Comparison of ENCODE assay signal across 14 cellular contexts in the genomic region with DNA sequence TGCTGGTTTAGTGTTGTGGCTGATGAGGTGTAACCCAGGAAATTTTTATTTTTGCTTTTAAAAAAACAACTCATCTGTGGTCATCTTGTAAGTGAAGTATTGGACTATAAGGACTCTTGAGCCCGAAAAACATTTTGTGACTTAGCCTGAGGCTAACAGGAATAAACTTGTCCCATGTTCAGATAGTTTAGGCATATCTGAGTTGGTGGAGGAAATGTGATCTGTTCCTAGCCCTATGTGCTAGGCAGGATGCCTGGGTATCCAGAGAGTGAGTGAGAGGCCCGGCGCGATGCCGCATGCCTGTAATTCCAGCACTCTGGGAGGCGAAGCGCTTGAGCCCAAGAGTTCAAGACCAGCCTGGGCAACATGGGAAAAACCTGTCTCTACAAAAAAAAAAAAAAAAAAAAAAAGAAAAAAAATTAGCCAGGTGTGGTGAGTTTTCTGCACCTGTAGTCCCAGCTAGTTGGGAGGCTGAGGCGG. TPM values are rescaled to one million over a fixed set of nuclear protein-coding genes. Genes with fewer than 3 reads are reported as not detected.
A peak's percentile ranks its signal among the peaks of the same experiment; 100 is the strongest.
DNase-seq lines count a peak whose midpoint lies in the region; ATAC-seq, FAIRE-seq and TF ChIP-seq lines count a peak whose summit lies in the region.
"Had no signal": no experiment of that assay in that cellular context is flagged by ENCODE, and none has a peak within 500 bp of the region (broad histone marks: within the 10 kb centered on the region; RNA-seq: fewer than 3 reads in every experiment).

No MANE protein-coding gene starts in this region.

- no peaks in the 10 kb centered on the region for H3K27me3 Mint-ChIP-seq in osteocyte (ENCODE audit: unreplicated experiment)
- H3K27me3 Mint-ChIP-seq: naive thymus-derived CD8-positive, alpha-beta T cell had no signal

- peak overlapping the region; percentile 73; the same call in 1 of the 2 replicates for H3K9ac ChIP-seq in ES-I3 (ENCODE audit: low read depth, low read length)
- H3K9ac ChIP-seq in H1 (replicated peaks in 1 of 4; ENCODE audit: extremely low read depth in 1 of 4, low read depth in 3 of 4, low read length in 3 of 4) = no peak overlapping the region

- no peak overlapping the region for H3K18ac ChIP-seq in H1 (ENCODE audit: extremely low read depth, low read length)

- peak overlapping the region; percentile 38 to 82 for H3K4me2 ChIP-seq in H1 (ENCODE audit: insufficient read depth in 1 of 2, low read depth in 2 of 2, low read length in 2 of 2)

- H2BK15ac ChIP-seq in H1 (ENCODE audit: low read length) = no peak overlapping the region

- WGBS in H1 (ENCODE audit: extremely low coverage in 1 of 2, insufficient coverage in 1 of 2, insufficient read length in 1 of 2, insufficient replicate concordance in 2 of 2, low coverage in 1 of 2, low lambda C conversion rate in 2 of 2, missing lambda C conversion rate in 1 of 2), 2 experiments = 29% methylated on average over 7 of the region's 8 CpGs; no CpG with 5 or more reads in 1 of the 2 experiments

- H3K4me3 Mint-ChIP-seq in osteocyte (ENCODE audit: unreplicated experiment) = peak overlapping the region; percentile 15

- DNase-seq in MG63 = peak; percentile 43
- no peak for DNase-seq in H1 (ENCODE audit: low read depth in 1 of 2, low spot score in 2 of 2)
- no peak for DNase-seq in osteocyte (ENCODE audit: extremely low spot score, unreplicated experiment)
- no peak for DNase-seq in NCI-H748 treated with DMSO at 0.1 percent for 48 hours (lab: John Stamatoyannopoulos, UW)
- no peak for DNase-seq in NCI-H1417 (lab: John Stamatoyannopoulos, UW)
- DNase-seq in NCI-H2196 treated with DMSO at 0.1 percent for 48 hours (lab: John Stamatoyannopoulos, UW; ENCODE audit: unreplicated experiment) = no peak
- DNase-seq: DMS53; effector CD8-positive, alpha-beta T cell; naive thymus-derived CD8-positive, alpha-beta T cell; NCI-H1930; stimulated activated CD4-positive, alpha-beta T cell treated with anti-CD3 and anti-CD28 coated beads, Interleukin-1b, Interleukin-23, amount 100 ng/mL, for 48 hours; WERI-Rb-1 had no signal

- H3K27ac Mint-ChIP-seq in osteocyte (ENCODE audit: unreplicated experiment) = peak overlapping the region; percentile 82

- no peak overlapping the region for H2BK20ac ChIP-seq in H1 (ENCODE audit: low read length)

- H3K36me3 ChIP-seq in ES-I3 (ENCODE audit: insufficient read depth, low read length) = peaks cover 9% of the 10 kb centered on the region; the same call in 1 of the 2 replicates
- H3K36me3 ChIP-seq in MG63 = peaks cover 32% of the 10 kb centered on the region
- H3K36me3 ChIP-seq in H1 (ENCODE audit: control insufficient read depth in 2 of 4, insufficient read depth in 4 of 4, low read length in 3 of 4) = peaks cover 0 to 2% (median 0%) of the 10 kb centered on the region in 4 experiments; a peak in 1 of 8 replicates

- no peak overlapping the region for H2BK12ac ChIP-seq in H1 (ENCODE audit: low read depth, low read length)

- no peaks in the 10 kb centered on the region for H3K36me3 Mint-ChIP-seq in osteocyte (ENCODE audit: unreplicated experiment)

- H2BK120ac ChIP-seq in H1 (replicated peaks; ENCODE audit: low read depth, low read length) = no peak overlapping the region

- no peak overlapping the region for H2AFZ ChIP-seq in H1 (ENCODE audit: low read length)

- peaks cover 68% of the 10 kb centered on the region for H3K4me1 Mint-ChIP-seq in osteocyte (ENCODE audit: unreplicated experiment)

- H4K8ac ChIP-seq in H1 (ENCODE audit: extremely low read depth, insufficient read depth, low read length) = no peak overlapping the region

- no peak overlapping the region for H3K56ac ChIP-seq in H1 (replicated peaks; ENCODE audit: insufficient read length, low read depth, low read length)

- H3K4me1 ChIP-seq in ES-I3 (ENCODE audit: insufficient read depth, low read length) (peaks cover 64% of the 10 kb centered on the region), H1 (replicated peaks in 1 of 4; ENCODE audit: control insufficient read depth in 3 of 4, insufficient read depth in 4 of 4, low read length in 3 of 4) (peaks cover 0 to 19% (median 14%) of the 10 kb centered on the region in 4 experiments)

- H4K91ac ChIP-seq in H1 (replicated peaks; ENCODE audit: insufficient read length, low read length) = no peak overlapping the region

- H3K79me1 ChIP-seq in H1 (ENCODE audit: low read depth, low read length) = no peaks in the 10 kb centered on the region

- no peak overlapping the region for H2BK5ac ChIP-seq in H1 (ENCODE audit: low read depth, low read length)

- TF ChIP-seq CTCF in H1 (IDR thresholded peaks at IDR 0.05; ENCODE audit: control extremely low read depth in 1 of 3, insufficient read depth in 1 of 3, low read depth in 1 of 3, low read length in 3 of 3) = no peak
- TF ChIP-seq CTCF in osteocyte (IDR thresholded peaks at IDR 0.05) = no peak

- peaks cover 4% of the 10 kb centered on the region; the same call in 1 of the 2 replicates for H3K23me2 ChIP-seq in H1 (ENCODE audit: low read depth, low read length)

- TF ChIP-seq RAD21 in H1 (IDR thresholded peaks at IDR 0.05 in 1 of 2, conservative IDR thresholded peaks at IDR 0.05 in 1 of 2; ENCODE audit: low read depth in 2 of 2, low read length in 2 of 2) = no peak

- no peak overlapping the region for H3K14ac ChIP-seq in H1 (ENCODE audit: insufficient read length)

- TF ChIP-seq POLR2A in H1 (IDR thresholded peaks at IDR 0.05; ENCODE audit: control extremely low read depth in 1 of 2, low read depth in 2 of 2, low read length in 2 of 2) = no peak

- no peaks in the 10 kb centered on the region for H3K9me3 Mint-ChIP-seq in osteocyte (ENCODE audit: unreplicated experiment)

- H3K4me3 ChIP-seq in MG63 (peak overlapping the region; percentile 69), H1 (ENCODE audit: extremely low read depth in 1 of 4, insufficient read depth in 2 of 4, low read depth in 3 of 4, low read length in 4 of 4) (peak overlapping the region in 1 of 4 experiments; percentile 77; a peak in 1 of 8 replicates)

- no peak overlapping the region for H3K4ac ChIP-seq in H1 (replicated peaks; ENCODE audit: insufficient read length, low read depth, low read length)

- peaks cover 21 to 78% of the 10 kb centered on the region in 2 experiments for H3K79me2 ChIP-seq in H1 (ENCODE audit: control insufficient read depth in 1 of 2, insufficient read depth in 2 of 2, low read length in 2 of 2)

- TF ChIP-seq EP300 in H1 (IDR thresholded peaks at IDR 0.05; ENCODE audit: borderline replicate concordance in 1 of 2, low read depth in 2 of 2, low read length in 2 of 2) = no peak

- POLR2A ChIA-PET in H1 (lab: Charles Lee; ENCODE audit: partially characterized antibody) = interaction anchor here (1.9 kb wide), 1 partner anchor 12 kb away, joined by 10 read pairs; no protein-coding TSS in a partner anchor

- no peak for FAIRE-seq in H1 (lab: Jason Lieb, UNC)

- peaks cover 5 to 10% of the 10 kb centered on the region in 2 experiments for H4K20me1 ChIP-seq in H1 (replicated peaks in 1 of 2; ENCODE audit: control insufficient read depth in 1 of 2, insufficient read depth in 2 of 2, low read length in 2 of 2)

- no peak for ATAC-seq in GM19463 (IDR thresholded peaks at IDR 0.05; ENCODE audit: unreplicated experiment)
- ATAC-seq: naive thymus-derived CD8-positive, alpha-beta T cell had no signal

- H4K5ac ChIP-seq in H1 (ENCODE audit: insufficient read length, low read depth, low read length) = no peak overlapping the region

- CTCF ChIA-PET in H1 (lab: Charles Lee; ENCODE audit: partially characterized antibody) = no interaction called here

- H3K27ac ChIP-seq in H1 (ENCODE audit: low read depth, low read length) = no peak overlapping the region; the same call in 1 of the 2 replicates
- H3K27ac ChIP-seq: WERI-Rb-1 had no signal

- no peak overlapping the region for H2AK5ac ChIP-seq in H1 (ENCODE audit: low read depth, low read length)

- H3K27me3 ChIP-seq in MG63 = no peaks in the 10 kb centered on the region
- no peaks in the 10 kb centered on the region for H3K27me3 ChIP-seq in H1 (replicated peaks in 1 of 4; ENCODE audit: control insufficient read depth in 3 of 4, extremely low read depth in 1 of 4, insufficient read depth in 3 of 4, low read length in 3 of 4)

- H3K9me3 ChIP-seq in ES-I3 (ENCODE audit: control insufficient read depth, insufficient read depth, low read length) (no peaks in the 10 kb centered on the region), MG63 (no peaks in the 10 kb centered on the region), H1 (ENCODE audit: insufficient read depth in 2 of 2, low read depth in 1 of 2, low read length in 1 of 2) (no peaks in the 10 kb centered on the region)

- no peak overlapping the region for H3K23ac ChIP-seq in H1 (ENCODE audit: insufficient read length)

TF ChIP-seq in H1, 55 proteins besides CTCF, POLR2A, EP300 and RAD21:
- TF ChIP-seq TEAD4 (IDR thresholded peaks at IDR 0.05; ENCODE audit: low read depth, low read length) (peak; percentile 55; the same call in 1 of the 2 replicates), JUN (IDR thresholded peaks at IDR 0.05; ENCODE audit: low read depth, low read length) (no peak)

RNA-seq across cellular contexts. Expression of a gene that starts 3.7 kb away (rescaled TPM):
- total RNA-seq in MG63 (2014; rRNA removed; shearing (Covaris generic); ENCODE audit: low replicate concordance) = 548 and 711 TPM in 2 replicates
- total RNA-seq in H1 (2021; fragmentation: NEBNext Ultra II Directional; extraction: Animal tissue kit (Norgen Biotek cat#: 25700)) = 247 and 256 TPM in 2 replicates
- polyA plus RNA-seq in H1 (2011; rRNA removed) = 61.8 and 66.3 TPM in 2 replicates
- polyA plus RNA-seq in H1 (2011; cell fraction: cytosol; rRNA removed) = 122 TPM
- polyA plus RNA-seq in H1 (2011; cell fraction: nucleus; rRNA removed) = 45.8 TPM
- polyA plus RNA-seq in H1 (2012, experiment 1 of 2) = 180 to 311 TPM (median 196 TPM) in 4 replicates
- 48.2 TPM for polyA plus RNA-seq in H1 (2012, experiment 2 of 2)
- 168 TPM for polyA plus RNA-seq in H1 (2013, experiment 1 of 2)
- 180 TPM for polyA plus RNA-seq in H1 (2013, experiment 2 of 2)
- 35.0 and 43.8 TPM in 2 replicates for polyA minus RNA-seq in H1 (2011; rRNA and poly(A)+ RNA removed)
- polyA minus RNA-seq in H1 (2011; cell fraction: cytosol; rRNA and poly(A)+ RNA removed) = 124 TPM
- 39.5 TPM for polyA minus RNA-seq in H1 (2011; cell fraction: nucleus; rRNA and poly(A)+ RNA removed)
- 91.4 and 94.5 TPM in 2 replicates for total RNA-seq in osteocyte
